Comparison of ENCODE assay signal across 17 cellular contexts in genomic region chr13:112107289-112107688, GRCh38. TPM values are rescaled to one million over a fixed set of nuclear protein-coding genes. Genes with fewer than 3 reads are reported as not detected.
A peak's percentile ranks its signal among the peaks of the same experiment; 100 is the strongest.
DNase-seq lines count a peak whose midpoint lies in the region; ATAC-seq lines count a peak whose summit lies in the region.
"Had no signal": no experiment of that assay in that cellular context is flagged by ENCODE, and none has a peak within 500 bp of the region (broad histone marks: within the 10 kb centered on the region; RNA-seq: fewer than 3 reads in every experiment).

No MANE protein-coding gene starts in this region.

- H3K27ac ChIP-seq in ectodermal cell (ENCODE audit: insufficient read depth, low read depth, low read length, poor library complexity, severe bottlenecking) (no peak overlapping the region), neuronal stem cell (replicated peaks; ENCODE audit: low read length) (peak overlapping the region; percentile 100), substantia nigra (ENCODE audit: low read depth, low read length, poor library complexity, severe bottlenecking) (no peak overlapping the region)
- H3K27ac ChIP-seq: BLaER1 treated with 17β-estradiol and CSF1 and Interleukin-3, amounts not matched to agents 10 nM and 100 nM had no signal

- peak overlapping the region; percentile 97 for H2BK120ac ChIP-seq in neuronal stem cell (ENCODE audit: low read depth, low read length)

- peak overlapping the region; percentile 98 for H2AK5ac ChIP-seq in neuronal stem cell (ENCODE audit: low read depth, low read length)

- 86 to 89% methylated on average over 18 of the region's 18 CpGs for WGBS in ectodermal cell, 2 experiments
- whole genome bisulfite sequencing in neuronal stem cell (ENCODE audit: extremely low coverage in 2 of 2, insufficient read length in 2 of 2, insufficient replicate concordance in 1 of 2), 2 donors, result no CpG with 5 or more reads among the region's 18 CpGs

- H3K4me2 ChIP-seq in neuronal stem cell (ENCODE audit: insufficient read depth, low read length, poor library complexity, severe bottlenecking), result no peak overlapping the region
- H3K4me2 ChIP-seq: BLaER1 treated with 17β-estradiol and CSF1 and Interleukin-3, amounts not matched to agents 10 nM and 100 nM had no signal

- peak overlapping the region; percentile 77 for H4K8ac ChIP-seq in neuronal stem cell (ENCODE audit: low read depth, low read length)

- H3K79me1 ChIP-seq in neuronal stem cell (ENCODE audit: low read depth, low read length), result no peaks in the 10 kb centered on the region

- H2BK12ac ChIP-seq in neuronal stem cell (ENCODE audit: low read length), result peak overlapping the region; percentile 95

- H4K91ac ChIP-seq in neuronal stem cell (ENCODE audit: low read depth, low read length, poor library complexity), result peak overlapping the region; percentile 95

- H2AFZ ChIP-seq in neuronal stem cell (ENCODE audit: low read length), result no peak overlapping the region

- H2BK15ac ChIP-seq in neuronal stem cell (ENCODE audit: low read length), result peak overlapping the region; percentile 75

- peak overlapping the region; percentile 98 for H3K18ac ChIP-seq in neuronal stem cell (ENCODE audit: low read length)

- DNase-seq in H7, result peak; percentile 59
- no peak for DNase-seq in neuronal stem cell (ENCODE audit: low spot score)
- no peak for DNase-seq in substantia nigra (lab: John Stamatoyannopoulos, UW)
- DNase-seq in cardiac septum (ENCODE audit: low spot score), result no peak
- DNase-seq in NCI-H446 (lab: John Stamatoyannopoulos, UW), result no peak
- DNase-seq: ACHN; CD4-positive, CD25-positive, alpha-beta regulatory T cell; DMS53; GF-D8; GOT3; IMR-90 had no signal

- H3K14ac ChIP-seq in neuronal stem cell (ENCODE audit: low read length), result peak overlapping the region; percentile 1

- ATAC-seq in GM19351 (IDR thresholded peaks at IDR 0.05; ENCODE audit: unreplicated experiment), result no peak
- ATAC-seq: HCT116 had no signal

- H3K4ac ChIP-seq in neuronal stem cell (ENCODE audit: low read length), result peak overlapping the region; percentile 31

- H3K9ac ChIP-seq in iPS-15b (ENCODE audit: low read depth, low read length) (no peak overlapping the region), neuronal stem cell (ENCODE audit: low read depth, low read length, poor library complexity) (peak overlapping the region; percentile 5)
- H3K9ac ChIP-seq: BLaER1 treated with 17β-estradiol and CSF1 and Interleukin-3, amounts not matched to agents 10 nM and 100 nM had no signal

- H3K4me3 ChIP-seq in H7 (ENCODE audit: insufficient read depth, low read depth, low read length) (no peak overlapping the region), ectodermal cell (ENCODE audit: insufficient read depth, low read depth, low read length) (peak overlapping the region; percentile 64), iPS-15b (ENCODE audit: low read depth, low read length) (peak overlapping the region; percentile 37), neuronal stem cell (ENCODE audit: low read length in 2 of 2) (no peak overlapping the region)
- H3K4me3 ChIP-seq: BLaER1 treated with 17β-estradiol and CSF1 and Interleukin-3, amounts not matched to agents 10 nM and 100 nM had no signal

- H3K27me3 ChIP-seq in H7 (ENCODE audit: control insufficient read depth, insufficient read depth, low read length), result peaks cover 66% of the 10 kb centered on the region
- H3K27me3 ChIP-seq in ectodermal cell (ENCODE audit: control insufficient read depth, insufficient read depth, low read length, poor library complexity, severe bottlenecking), result peaks cover 3% of the 10 kb centered on the region
- peaks cover 81% of the 10 kb centered on the region for H3K27me3 ChIP-seq in iPS-15b (ENCODE audit: control insufficient read depth, insufficient read depth, low read length)
- no peaks in the 10 kb centered on the region for H3K27me3 ChIP-seq in neuronal stem cell (ENCODE audit: control insufficient read depth in 3 of 3, insufficient read depth in 3 of 3, low read depth in 1 of 3, low read length in 3 of 3)

- peaks cover 24% of the 10 kb centered on the region for H3K4me1 ChIP-seq in ectodermal cell (ENCODE audit: control insufficient read depth, insufficient read depth, low read length)
- peaks cover 11% of the 10 kb centered on the region for H3K4me1 ChIP-seq in iPS-15b (ENCODE audit: control insufficient read depth, insufficient read depth, low read length)
- peaks cover 28 to 64% of the 10 kb centered on the region in 2 donors for H3K4me1 ChIP-seq in neuronal stem cell (ENCODE audit: control insufficient read depth in 2 of 2, insufficient read depth in 1 of 2, low read depth in 1 of 2, low read length in 2 of 2)

- H3K23ac ChIP-seq in neuronal stem cell (ENCODE audit: low read depth, low read length, poor library complexity), result peak overlapping the region; percentile 32

- H2BK5ac ChIP-seq in neuronal stem cell (ENCODE audit: low read length), result peak overlapping the region; percentile 90

- H3K36me3 ChIP-seq in H7 (replicated peaks; ENCODE audit: control insufficient read depth, insufficient read depth, low read length), result no peaks in the 10 kb centered on the region
- no peaks in the 10 kb centered on the region for H3K36me3 ChIP-seq in ectodermal cell (ENCODE audit: control insufficient read depth, insufficient read depth, low read length)
- no peaks in the 10 kb centered on the region for H3K36me3 ChIP-seq in iPS-15b (ENCODE audit: control insufficient read depth, insufficient read depth, low read length)
- H3K36me3 ChIP-seq in neuronal stem cell (replicated peaks in 1 of 2; ENCODE audit: control insufficient read depth in 2 of 2, insufficient read depth in 2 of 2, low read length in 2 of 2), result peaks cover 0 to 20% of the 10 kb centered on the region in 2 donors
- H3K36me3 ChIP-seq: BLaER1 treated with 17β-estradiol and CSF1 and Interleukin-3, amounts not matched to agents 10 nM and 100 nM had no signal

- H3K9me3 ChIP-seq in ectodermal cell (ENCODE audit: control insufficient read depth, low read length) (no peaks in the 10 kb centered on the region), iPS-15b (ENCODE audit: control insufficient read depth, insufficient read depth, low read length) (no peaks in the 10 kb centered on the region), neuronal stem cell (replicated peaks in 1 of 2; ENCODE audit: control insufficient read depth in 2 of 2, insufficient read depth in 1 of 2, low read depth in 1 of 2, low read length in 2 of 2) (peaks cover 0 to under 1% of the 10 kb centered on the region in 2 donors)

- intact Hi-C loops in cardiac septum (cut with DNase I), result no loop called here

RNA-seq across cellular contexts. Expression of gene SOX1, which starts 40.3 kb away (rescaled TPM):
- total RNA-seq in H7 (2014; rRNA removed; shearing (Covaris generic)), result 0.15 TPM in 1 of 2 replicates, not detected in the other
- polyA plus RNA-seq in ectodermal cell (2013, experiment 1 of 4), result 48.3 TPM
- 50.4 TPM for polyA plus RNA-seq in ectodermal cell (2013, experiment 2 of 4)
- 44.7 TPM for polyA plus RNA-seq in ectodermal cell (2013, experiment 3 of 4)
- polyA plus RNA-seq in ectodermal cell (2013, experiment 4 of 4), result 48.0 TPM
- 12.8 TPM for polyA plus RNA-seq in neuronal stem cell (2013, experiment 1 of 2)
- polyA plus RNA-seq in neuronal stem cell (2013, experiment 2 of 2), result 14.4 TPM
- total RNA-seq in cardiac septum, result not detected
- total RNA-seq: A172; CD4-positive, CD25-positive, alpha-beta regulatory T cell; IMR-90 had no signal
- polyA plus RNA-seq: CD4-positive, CD25-positive, alpha-beta regulatory T cell; IMR-90 had no signal

Comparison
In these comparisons a context has a peak if more than half of its experiments do, and no peak if none do; other contexts are left out.
1. H3K4me3 ChIP-seq: peak in ectodermal cell (single experiment) and iPS-15b (single experiment); none in H7 (single experiment) and neuronal stem cell (0 of 2).